Comparison of ENCODE assay signal across 8 cellular contexts in the genomic region with DNA sequence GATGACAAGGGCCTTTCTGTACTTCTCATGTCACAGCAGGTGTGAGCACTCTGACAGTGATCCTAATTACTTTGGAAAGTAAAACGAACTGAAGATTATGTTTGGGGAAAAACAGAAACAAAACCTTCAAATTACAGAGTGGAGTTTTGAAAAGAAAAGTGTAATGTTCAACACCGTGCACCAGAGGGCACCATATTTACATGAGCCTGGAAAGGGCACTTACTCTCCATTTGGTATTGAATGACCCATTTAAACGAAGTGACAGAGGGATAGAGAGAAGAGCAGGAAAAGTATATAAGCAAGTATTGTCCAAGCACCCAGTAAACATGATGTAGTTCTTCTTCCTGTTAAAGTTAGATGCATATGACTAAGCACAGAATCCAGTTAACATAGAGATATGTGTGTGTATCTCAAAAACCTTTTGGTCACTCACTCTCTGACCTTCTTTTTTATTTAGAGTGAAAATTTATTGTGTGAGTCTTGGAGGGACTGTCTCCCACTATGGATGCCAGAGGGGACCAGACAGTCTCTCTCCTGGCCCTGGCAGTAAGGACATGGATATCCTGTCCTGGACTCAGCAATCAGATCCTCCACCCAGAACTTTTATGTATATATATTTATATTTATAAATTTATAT. TPM values are rescaled to one million over a fixed set of nuclear protein-coding genes. Genes with fewer than 3 reads are reported as not detected.
DNase-seq lines count a peak whose midpoint lies in the region; ATAC-seq, FAIRE-seq and TF ChIP-seq lines count a peak whose summit lies in the region.

No MANE protein-coding gene starts in this region.

- peaks cover 4% of the 10 kb centered on the region for H3K4me1 Mint-ChIP-seq in memory B cell

- peak overlapping the region; percentile 11 for H3K4me2 ChIP-seq in Loucy (ENCODE audit: low read depth, low read length, poor library complexity, severe bottlenecking)

- peak; percentile 95 for FAIRE-seq in GM19239 (lab: Jason Lieb, UNC)
- FAIRE-seq in colon (lab: Jason Lieb, UNC): peak; percentile 36

- H3K9me3 ChIP-seq in Loucy (ENCODE audit: insufficient read depth, low read depth, low read length): no peaks in the 10 kb centered on the region
- no peaks in the 10 kb centered on the region for H3K9me3 ChIP-seq in Panc1 (ENCODE audit: control insufficient read depth, insufficient read depth, low read depth, low read length)

- H3K9ac ChIP-seq in Loucy (ENCODE audit: low read depth, low read length, poor library complexity, severe bottlenecking): no peak overlapping the region

- H3K4me1 ChIP-seq in Loucy (ENCODE audit: insufficient read depth, low read length, poor library complexity, severe bottlenecking) (no peaks in the 10 kb centered on the region), Panc1 (ENCODE audit: control insufficient read depth, insufficient read depth, low read length) (no peaks in the 10 kb centered on the region)

- H2AFZ ChIP-seq in Loucy (ENCODE audit: low read length): peak overlapping the region; percentile 64

- in situ Hi-C loops in Panc1 (cut with HindIII; ENCODE audit: low pct_unique_long_range_greater_than_20kb, low sequenced_read_pairs): no loop called here

- POLR2A ChIA-PET in Panc1 (lab: Charles Lee): no interaction called here

- TF ChIP-seq CTCF in Loucy (conservative IDR thresholded peaks at IDR 0.05; ENCODE audit: low read length) (peak; percentile 85), Panc1 (IDR thresholded peaks at IDR 0.05) (peak; percentile 77)

- no TSS peak for BruUV-seq in Panc1 (replicated peaks; lab: Mats Ljungman, UMichigan)

- H3K79me2 ChIP-seq in Loucy (ENCODE audit: insufficient read depth, low read length): no peaks in the 10 kb centered on the region

- H3K36me3 ChIP-seq in Loucy (ENCODE audit: insufficient read depth, low read length) (no peaks in the 10 kb centered on the region), Panc1 (ENCODE audit: control insufficient read depth, insufficient read depth, low read length) (no peaks in the 10 kb centered on the region)

- CTCF ChIA-PET in Panc1 (lab: Charles Lee): no interaction called here

- H3K4me3 ChIP-seq in Loucy (ENCODE audit: low read length, poor library complexity, severe bottlenecking): no peak overlapping the region
- no peak overlapping the region for H3K4me3 ChIP-seq in Panc1 (ENCODE audit: low read depth in 2 of 2, low read length in 2 of 2)

- no peak overlapping the region for H3K4me3 Mint-ChIP-seq in memory B cell

- H3F3A ChIP-seq in Loucy (ENCODE audit: low read depth): no peaks in the 10 kb centered on the region

- intact Hi-C loops in Panc1 (cut with micrococcal nuclease; ENCODE audit: unreplicated experiment): loop anchor here (1.0 kb wide), 1 partner anchor 149 kb away; no protein-coding TSS in a partner anchor

- H3K27me3 ChIP-seq in Loucy (ENCODE audit: insufficient read depth, low read length, poor library complexity, severe bottlenecking) (no peaks in the 10 kb centered on the region), Panc1 (ENCODE audit: control insufficient read depth, insufficient read depth, low read length) (no peaks in the 10 kb centered on the region)

- ATAC-seq in Panc1 (peak; percentile 75), memory B cell (ENCODE audit: low read depth) (peak; percentile 42), HG03039 (IDR thresholded peaks at IDR 0.05; ENCODE audit: unreplicated experiment) (no peak)

- no peaks in the 10 kb centered on the region for H3K9me3 Mint-ChIP-seq in memory B cell

- no peaks in the 10 kb centered on the region for H4K20me1 ChIP-seq in Loucy (ENCODE audit: insufficient read depth, low read length, poor library complexity, severe bottlenecking)

- H3K27ac ChIP-seq in Panc1 (ENCODE audit: low read length): no peak overlapping the region

- DNase-seq in D341Med (ENCODE audit: low spot score) (peak; percentile 69), GM19239 (ENCODE audit: insufficient read length, low spot score) (no peak), Panc1 (ENCODE audit: low read depth, low spot score) (peak; percentile 30), memory B cell (ENCODE audit: low spot score in 2 of 2) (peak; percentile 25 to 31), ecto neural progenitor cell (ENCODE audit: low spot score) (no peak)

- no peaks in the 10 kb centered on the region for H3K36me3 Mint-ChIP-seq in memory B cell

- H3K27me3 Mint-ChIP-seq in memory B cell: peaks cover under 1% of the 10 kb centered on the region

- no peak overlapping the region for H3K27ac Mint-ChIP-seq in memory B cell

- no peaks in the 10 kb centered on the region for H3K9me2 ChIP-seq in Loucy (replicated peaks; ENCODE audit: low read depth, low read length)

RNA-seq across cellular contexts. Expression of a gene that starts 3.8 kb away (rescaled TPM):
- not detected for total RNA-seq in Panc1 (2021; ENCODE audit: unreplicated experiment)
- not detected for polyA plus RNA-seq in Panc1 (2012; ENCODE audit: insufficient read length)

RNA-seq across cellular contexts. Expression of a gene that starts 45.7 kb away (rescaled TPM):
- total RNA-seq in Panc1 (2021; ENCODE audit: unreplicated experiment): not detected
- not detected for polyA plus RNA-seq in Panc1 (2012; ENCODE audit: insufficient read length)

RNA-seq across cellular contexts. Expression of a gene that starts 54.6 kb away (rescaled TPM):
- 55.2 TPM for total RNA-seq in Panc1 (2021; ENCODE audit: unreplicated experiment)
- 42.7 TPM for polyA plus RNA-seq in Panc1 (2012; ENCODE audit: insufficient read length)

Comparison
In these comparisons a context has a peak if more than half of its experiments do, and no peak if none do; other contexts are left out.
1. DNase-seq: peak in D341Med (single experiment), Panc1 (single experiment) and memory B cell (2 of 2); none in GM19239 (single experiment) and ecto neural progenitor cell (single experiment).